Comparison of ENCODE assay signal across 8 cellular contexts in the genomic region with DNA sequence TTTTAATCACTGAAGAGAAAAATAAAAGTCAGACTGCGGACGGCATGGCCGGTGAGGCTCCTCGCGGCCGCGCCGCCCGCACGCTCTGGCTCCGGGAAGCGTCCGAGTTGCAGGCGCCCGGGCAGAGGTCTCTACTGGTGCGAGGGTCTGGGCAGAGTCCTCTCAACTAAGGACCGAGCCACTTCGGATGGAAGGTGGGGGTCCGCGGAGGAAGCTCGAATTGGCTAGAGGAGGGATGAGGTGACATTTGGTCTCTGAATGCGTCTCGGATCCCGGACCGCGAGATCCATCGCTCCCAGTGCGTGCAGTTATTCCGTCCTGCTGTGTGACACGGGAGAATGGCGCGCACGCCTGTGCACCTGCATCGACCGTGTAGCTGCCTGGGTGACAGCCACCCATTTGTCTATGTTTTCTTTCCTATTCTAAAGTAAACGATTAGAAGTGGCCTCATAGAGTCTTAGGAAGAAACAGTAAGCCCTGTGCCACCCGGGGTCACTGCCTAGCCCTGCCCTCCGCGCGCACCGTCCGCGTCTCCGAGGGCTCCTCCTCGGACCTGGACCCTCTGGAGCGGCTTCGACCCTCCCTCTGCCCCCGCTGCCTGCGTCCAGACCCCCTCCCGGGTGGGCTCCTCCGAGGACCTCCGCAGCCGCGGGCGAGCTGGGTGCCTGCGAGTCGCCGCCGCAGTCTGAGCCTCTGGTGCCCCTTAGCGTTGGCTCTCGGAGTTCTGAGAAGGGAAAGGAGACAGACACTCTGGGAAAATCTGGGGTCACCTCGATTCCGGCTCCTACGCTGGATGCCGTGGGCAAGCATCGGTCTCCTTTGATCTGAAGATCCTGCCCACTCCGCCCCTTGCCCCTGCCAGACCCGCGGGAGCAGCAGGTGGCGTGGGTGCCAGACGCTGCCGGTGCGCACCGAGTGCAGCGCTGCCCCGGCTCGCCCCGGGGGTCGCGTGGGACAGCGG.
DNase-seq lines count a peak whose midpoint lies in the region; ATAC-seq and TF ChIP-seq lines count a peak whose summit lies in the region.

No MANE protein-coding gene starts in this region.

- intact Hi-C loops in tibial artery (cut with DNase I; ENCODE audit: low total_unique reads) = no loop called here

- H3K4me3 ChIP-seq in choroid plexus epithelial cell (ENCODE audit: low read depth, low read length) (peak overlapping the region; percentile 81), tibial artery (peak overlapping the region; percentile 44 to 56)

- peak overlapping the region; percentile 57 for H3K4me3 Mint-ChIP-seq in activated naive CD4-positive, alpha-beta T cell treated with anti-CD3 and anti-CD28 coated beads, Interleukin-2, amount 50 U/mL, for 24 hours

- ATAC-seq in GM21515 (IDR thresholded peaks at IDR 0.05; ENCODE audit: unreplicated experiment) (no peak), GM21717 (IDR thresholded peaks at IDR 0.05; ENCODE audit: unreplicated experiment) (no peak)

- H3K27me3 Mint-ChIP-seq in activated naive CD4-positive, alpha-beta T cell treated with anti-CD3 and anti-CD28 coated beads, Interleukin-2, amount 50 U/mL, for 24 hours = peaks cover 40% of the 10 kb centered on the region

- H3K4me1 Mint-ChIP-seq in activated naive CD4-positive, alpha-beta T cell treated with anti-CD3 and anti-CD28 coated beads, Interleukin-2, amount 50 U/mL, for 24 hours = peaks cover 5% of the 10 kb centered on the region

- H3K4me1 ChIP-seq in tibial artery = peaks cover 0 to 31% (median 22%) of the 10 kb centered on the region in 4 donors

- peaks cover 10% of the 10 kb centered on the region for H3K9me3 Mint-ChIP-seq in activated naive CD4-positive, alpha-beta T cell treated with anti-CD3 and anti-CD28 coated beads, Interleukin-2, amount 50 U/mL, for 24 hours

- no peak overlapping the region for H3K27ac ChIP-seq in tibial artery

- peaks cover 2% of the 10 kb centered on the region for H3K36me3 Mint-ChIP-seq in activated naive CD4-positive, alpha-beta T cell treated with anti-CD3 and anti-CD28 coated beads, Interleukin-2, amount 50 U/mL, for 24 hours

- peak; percentile 80 for TF ChIP-seq CTCF in choroid plexus epithelial cell (conservative IDR thresholded peaks at IDR 0.05; ENCODE audit: low read depth, low read length)
- peak in 1 of 2 experiments; percentile 13 for TF ChIP-seq CTCF in tibial artery (IDR thresholded peaks at IDR 0.05)

- no peaks in the 10 kb centered on the region for H3K9me3 ChIP-seq in tibial artery

- no peaks in the 10 kb centered on the region for H3K36me3 ChIP-seq in tibial artery

- no peak for DNase-seq in activated naive CD4-positive, alpha-beta T cell treated with anti-CD3 and anti-CD28 coated beads, Interleukin-2, amount 50 U/mL, for 16 hours
- DNase-seq in NCI-H69 (lab: John Stamatoyannopoulos, UW) (peak; percentile 84), choroid plexus epithelial cell (ENCODE audit: low read depth) (peak; percentile 71), lung microvascular endothelial cell (ENCODE audit: low read depth in 2 of 2) (peak; percentile 64 to 73), tibial artery (no peak)

- peaks cover 0 to 52% of the 10 kb centered on the region in 2 donors for H3K27me3 ChIP-seq in tibial artery

- no peak overlapping the region for H3K27ac Mint-ChIP-seq in activated naive CD4-positive, alpha-beta T cell treated with anti-CD3 and anti-CD28 coated beads, Interleukin-2, amount 50 U/mL, for 24 hours

Comparison
In these comparisons a context has a peak if more than half of its experiments do, and no peak if none do; other contexts are left out.
1. DNase-seq: peak in NCI-H69 (single experiment), choroid plexus epithelial cell (single experiment) and lung microvascular endothelial cell (2 of 2); none in activated naive CD4-positive, alpha-beta T cell treated with anti-CD3 and anti-CD28 coated beads, Interleukin-2, amount 50 U/mL, for 16 hours (single experiment) and tibial artery (0 of 2).